Comparison of ENCODE assay signal across 9 cellular contexts in the genomic region with DNA sequence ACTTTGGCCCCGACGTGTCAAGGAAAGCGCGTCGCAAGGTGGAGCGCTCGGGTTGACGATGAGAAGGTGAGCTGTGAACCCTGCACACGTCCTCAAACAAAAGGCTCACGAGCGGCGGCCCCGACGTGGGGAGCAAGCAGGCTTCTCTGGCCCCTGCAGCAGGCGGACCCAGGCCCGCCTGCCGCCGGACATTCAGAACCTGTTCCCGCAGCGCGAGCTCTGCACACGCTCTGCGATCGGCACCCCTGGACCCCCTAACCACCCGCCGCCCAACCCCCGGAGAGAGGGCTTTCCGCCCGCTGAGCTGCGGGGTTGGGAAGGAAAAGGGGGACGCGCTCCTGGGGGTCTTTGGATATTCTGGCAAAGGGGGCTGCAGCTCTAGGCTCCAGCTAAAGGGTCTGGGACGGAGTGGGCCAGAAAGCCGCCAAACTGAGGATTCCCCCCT. TPM values are rescaled to one million over a fixed set of nuclear protein-coding genes. Genes with fewer than 3 reads are reported as not detected.
A peak's percentile ranks its signal among the peaks of the same experiment; 100 is the strongest.
DNase-seq lines count a peak whose midpoint lies in the region; ATAC-seq and TF ChIP-seq lines count a peak whose summit lies in the region.
"Had no signal": no experiment of that assay in that cellular context is flagged by ENCODE, and none has a peak within 500 bp of the region (broad histone marks: within the 10 kb centered on the region; RNA-seq: fewer than 3 reads in every experiment).

No MANE protein-coding gene starts in this region.

- H3K9ac ChIP-seq in BLaER1, result no peak overlapping the region
- H3K9ac ChIP-seq in neuronal stem cell (ENCODE audit: low read depth, low read length, poor library complexity), result peak overlapping the region; percentile 97

- H3K4ac ChIP-seq in neuronal stem cell (ENCODE audit: low read length), result no peak overlapping the region

- H2BK120ac ChIP-seq in neuronal stem cell (ENCODE audit: low read depth, low read length), result no peak overlapping the region

- no peak overlapping the region for H3K27ac Mint-ChIP-seq in activated T-cell treated with anti-CD3 and anti-CD28 coated beads, Interleukin-2, amount 50 U/mL, for 72 hours
- H3K27ac Mint-ChIP-seq: T-helper 1 cell treated with Interleukin-12 subunit alpha and Interleukin-12 subunit beta and Interleukin-4 antibody, amounts not matched to agents 30 μg/mL and 1 μg/mL, for 36 hours had no signal

- H4K8ac ChIP-seq in neuronal stem cell (ENCODE audit: low read depth, low read length), result no peak overlapping the region

- peak overlapping the region; percentile 80 for H3K18ac ChIP-seq in neuronal stem cell (ENCODE audit: low read length)

- no peak overlapping the region for H3K4me3 Mint-ChIP-seq in activated T-cell treated with anti-CD3 and anti-CD28 coated beads, Interleukin-2, amount 50 U/mL, for 72 hours
- H3K4me3 Mint-ChIP-seq: T-helper 1 cell treated with Interleukin-12 subunit alpha and Interleukin-12 subunit beta and Interleukin-4 antibody, amounts not matched to agents 30 μg/mL and 1 μg/mL, for 36 hours had no signal

- no peak overlapping the region for H2BK15ac ChIP-seq in neuronal stem cell (ENCODE audit: low read length)

- peaks cover 7% of the 10 kb centered on the region for H3K79me1 ChIP-seq in neuronal stem cell (ENCODE audit: low read depth, low read length)

- H3K4me3 ChIP-seq in BLaER1 (peak overlapping the region; percentile 22; the same call in 1 of the 2 replicates), SJCRH30 (peak overlapping the region; percentile 71), fibroblast of the aortic adventitia (ENCODE audit: low read depth, low read length) (peak overlapping the region; percentile 68), neuronal stem cell (ENCODE audit: low read length in 2 of 2) (peak overlapping the region; percentile 83 to 99)

- H3K4me2 ChIP-seq in BLaER1 (no peak overlapping the region), neuronal stem cell (ENCODE audit: insufficient read depth, low read length, poor library complexity, severe bottlenecking) (peak overlapping the region; percentile 79)

- H4K20me1 ChIP-seq in BLaER1, result no peaks in the 10 kb centered on the region

- H3K9me3 ChIP-seq in BLaER1 (peaks cover 32% of the 10 kb centered on the region), SJCRH30 (replicated peaks) (no peaks in the 10 kb centered on the region), neuronal stem cell (replicated peaks in 1 of 2; ENCODE audit: control insufficient read depth in 2 of 2, insufficient read depth in 1 of 2, low read depth in 1 of 2, low read length in 2 of 2) (no peaks in the 10 kb centered on the region)

- no peaks in the 10 kb centered on the region for H3K36me3 ChIP-seq in BLaER1
- H3K36me3 ChIP-seq in SJCRH30, result peaks cover 3% of the 10 kb centered on the region; the same call in 1 of the 2 replicates
- peaks cover 2 to 37% of the 10 kb centered on the region in 2 donors for H3K36me3 ChIP-seq in neuronal stem cell (replicated peaks in 1 of 2; ENCODE audit: control insufficient read depth in 2 of 2, insufficient read depth in 2 of 2, low read length in 2 of 2)

- peak overlapping the region; percentile 79 for H2AK5ac ChIP-seq in neuronal stem cell (ENCODE audit: low read depth, low read length)

- H3K23ac ChIP-seq in neuronal stem cell (ENCODE audit: low read depth, low read length, poor library complexity), result peak overlapping the region; percentile 37

- no peaks in the 10 kb centered on the region for H3K4me1 ChIP-seq in BLaER1
- peaks cover 3% of the 10 kb centered on the region; the same call in 1 of the 2 replicates for H3K4me1 ChIP-seq in SJCRH30
- H3K4me1 ChIP-seq in neuronal stem cell (ENCODE audit: control insufficient read depth in 2 of 2, insufficient read depth in 1 of 2, low read depth in 1 of 2, low read length in 2 of 2), result peaks cover 8 to 13% of the 10 kb centered on the region in 2 donors

- H3K14ac ChIP-seq in neuronal stem cell (ENCODE audit: low read length), result peak overlapping the region; percentile 77

- peaks cover 2 to 4% of the 10 kb centered on the region in 2 donors for H3K36me3 Mint-ChIP-seq in activated T-cell treated with anti-CD3 and anti-CD28 coated beads, Interleukin-2, amount 50 U/mL, for 72 hours (ENCODE audit: insufficient read depth in 2 of 2)

- no peak for TF ChIP-seq CTCF in fibroblast of the aortic adventitia (IDR thresholded peaks at IDR 0.05; ENCODE audit: insufficient read depth, low read length)

- H3K27me3 ChIP-seq in BLaER1, result no peaks in the 10 kb centered on the region
- H3K27me3 ChIP-seq in SJCRH30, result no peaks in the 10 kb centered on the region
- H3K27me3 ChIP-seq in neuronal stem cell (ENCODE audit: control insufficient read depth in 3 of 3, insufficient read depth in 3 of 3, low read depth in 1 of 3, low read length in 3 of 3), result no peaks in the 10 kb centered on the region

- ATAC-seq in activated T-cell treated with anti-CD3 and anti-CD28 coated beads, Interleukin-2, amount 50 U/mL, for 72 hours (replicated peaks in 1 of 2), result no peak
- no peak for ATAC-seq in GM18867 (IDR thresholded peaks at IDR 0.05; ENCODE audit: unreplicated experiment)
- no peak for ATAC-seq in HG02642 (IDR thresholded peaks at IDR 0.05; ENCODE audit: poor library complexity, unreplicated experiment)

- H2AFZ ChIP-seq in neuronal stem cell (ENCODE audit: low read length), result peak overlapping the region; percentile 95

- H2BK5ac ChIP-seq in neuronal stem cell (ENCODE audit: low read length), result peak overlapping the region; percentile 40

- WGBS in neuronal stem cell (ENCODE audit: extremely low coverage in 2 of 2, insufficient read length in 2 of 2, insufficient replicate concordance in 1 of 2), 2 donors, result no CpG with 5 or more reads among the region's 34 CpGs

- H3K27ac ChIP-seq in BLaER1 (no peak overlapping the region), SJCRH30 (peak overlapping the region; percentile 36; the same call in 1 of the 2 replicates), neuronal stem cell (replicated peaks; ENCODE audit: low read length) (peak overlapping the region; percentile 95)

- H2BK12ac ChIP-seq in neuronal stem cell (ENCODE audit: low read length), result no peak overlapping the region

- H3K4me1 Mint-ChIP-seq in activated T-cell treated with anti-CD3 and anti-CD28 coated beads, Interleukin-2, amount 50 U/mL, for 72 hours (ENCODE audit: low read depth), result no peaks in the 10 kb centered on the region

- no peak overlapping the region for H4K91ac ChIP-seq in neuronal stem cell (ENCODE audit: low read depth, low read length, poor library complexity)

- DNase-seq in SJCRH30 (peak in 1 of 2 experiments; percentile 5), fibroblast of the aortic adventitia (ENCODE audit: low read depth) (no peak), neuronal stem cell (ENCODE audit: low spot score) (peak; percentile 32), NCI-H2029 (lab: John Stamatoyannopoulos, UW) (no peak)
- DNase-seq in activated T-cell treated with anti-CD3 and anti-CD28 coated beads, Interleukin-2, amount 50 U/mL, for 72 hours, result no peak

- no peaks in the 10 kb centered on the region for H3K9me3 Mint-ChIP-seq in activated T-cell treated with anti-CD3 and anti-CD28 coated beads, Interleukin-2, amount 50 U/mL, for 72 hours
- H3K9me3 Mint-ChIP-seq: T-helper 1 cell treated with Interleukin-12 subunit alpha and Interleukin-12 subunit beta and Interleukin-4 antibody, amounts not matched to agents 30 μg/mL and 1 μg/mL, for 36 hours had no signal

- peaks cover 33% of the 10 kb centered on the region for H3K27me3 Mint-ChIP-seq in activated T-cell treated with anti-CD3 and anti-CD28 coated beads, Interleukin-2, amount 50 U/mL, for 72 hours (ENCODE audit: low read depth)

RNA-seq across cellular contexts. Expression of a gene that starts 1.2 kb away (rescaled TPM):
- total RNA-seq in SJCRH30 (2014; rRNA removed; shearing (Covaris generic)), result 43.8 and 45.1 TPM in 2 replicates
- 19.8 and 45.1 TPM in 2 replicates for total RNA-seq in fibroblast of the aortic adventitia (ENCODE audit: low replicate concordance)
- polyA plus RNA-seq in neuronal stem cell (2013, experiment 1 of 2), result 27.4 TPM
- 27.0 TPM for polyA plus RNA-seq in neuronal stem cell (2013, experiment 2 of 2)
- total RNA-seq in activated T-cell treated with anti-CD3 and anti-CD28 coated beads, Interleukin-2, amount 50 U/mL, for 72 hours, result under 1 TPM in 1 of 2 donors, not detected in 1; 0.05 TPM

Comparison
In these comparisons a context has a peak if more than half of its experiments do, and no peak if none do; other contexts are left out.
1. H3K4me3 ChIP-seq: peak in every context shown above with its lines; median percentile 91 in neuronal stem cell; 71 in SJCRH30; 68 in fibroblast of the aortic adventitia; 22 in BLaER1.
2. RNA of a gene that starts 1.2 kb away (total RNA-seq): 43.8 to 45.1 TPM in SJCRH30 and 19.8 to 45.1 TPM in fibroblast of the aortic adventitia; 0.05 TPM in activated T-cell treated with anti-CD3 and anti-CD28 coated beads, Interleukin-2, amount 50 U/mL, for 72 hours; every median in the first group is over 10 times any median in the second.